ENCODE assay signal across 1 cellular context in the genomic region with DNA sequence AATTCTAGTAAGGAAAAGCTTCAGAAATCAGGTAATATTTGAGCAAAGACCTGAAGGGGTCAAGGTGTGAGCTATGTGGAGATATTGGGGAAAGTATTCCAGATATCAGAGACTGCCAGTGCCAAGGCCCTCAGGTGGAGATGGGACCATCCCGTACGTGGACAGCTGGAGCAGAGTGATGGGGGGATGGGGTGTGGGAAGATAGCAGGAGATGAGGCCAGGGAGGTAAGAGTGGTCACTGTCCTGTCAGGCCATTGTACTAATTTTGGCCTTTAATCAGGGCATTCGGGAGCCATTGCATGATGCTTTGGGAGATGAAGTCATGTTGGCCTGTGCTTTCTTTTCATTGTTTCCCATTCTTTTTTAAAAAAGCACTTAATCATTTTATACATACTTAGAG.
TF ChIP-seq lines count a peak whose summit lies in the region.

No MANE protein-coding gene starts in this region.

TF ChIP-seq in H1, 55 proteins besides CTCF, POLR2A, EP300 and RAD21:
- TF ChIP-seq GABPA (IDR thresholded peaks at IDR 0.05; ENCODE audit: borderline replicate concordance, insufficient read depth, low read length): no peak
- no peak for TF ChIP-seq SUZ12 (IDR thresholded peaks at IDR 0.05; ENCODE audit: low read length)
- TF ChIP-seq TCF12 (IDR thresholded peaks at IDR 0.05; ENCODE audit: low read depth, low read length): no peak
- TF ChIP-seq, protein P1, sequence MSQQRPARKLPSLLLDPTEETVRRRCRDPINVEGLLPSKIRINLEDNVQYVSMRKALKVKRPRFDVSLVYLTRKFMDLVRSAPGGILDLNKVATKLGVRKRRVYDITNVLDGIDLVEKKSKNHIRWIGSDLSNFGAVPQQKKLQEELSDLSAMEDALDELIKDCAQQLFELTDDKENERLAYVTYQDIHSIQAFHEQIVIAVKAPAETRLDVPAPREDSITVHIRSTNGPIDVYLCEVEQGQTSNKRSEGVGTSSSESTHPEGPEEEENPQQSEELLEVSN (IDR thresholded peaks at IDR 0.05): no peak
- no peak for TF ChIP-seq SIN3A (conservative IDR thresholded peaks at IDR 0.05 in 1 of 2, IDR thresholded peaks at IDR 0.05 in 1 of 2; ENCODE audit: low read depth in 1 of 2, low read length in 2 of 2)
- TF ChIP-seq TEAD4 (IDR thresholded peaks at IDR 0.05; ENCODE audit: low read depth, low read length): no peak
- no peak for TF ChIP-seq KDM4A (IDR thresholded peaks at IDR 0.05; ENCODE audit: low read depth, low read length, severe bottlenecking)
- no peak for TF ChIP-seq SIX5 (IDR thresholded peaks at IDR 0.05; ENCODE audit: low read depth, low read length)
- TF ChIP-seq ZNF274 (IDR thresholded peaks at IDR 0.05; ENCODE audit: borderline replicate concordance, extremely low read depth, low read length): no peak
- TF ChIP-seq CHD1 (IDR thresholded peaks at IDR 0.05; ENCODE audit: low read depth, low read length): no peak
- no peak for TF ChIP-seq HDAC6 (IDR thresholded peaks at IDR 0.05; ENCODE audit: low read depth, low read length)
- no peak for TF ChIP-seq PHF8 (conservative IDR thresholded peaks at IDR 0.05; ENCODE audit: low read depth, low read length)
- no peak for TF ChIP-seq ASH2L (IDR thresholded peaks at IDR 0.05; ENCODE audit: low read length)
- TF ChIP-seq JUND (IDR thresholded peaks at IDR 0.05; ENCODE audit: low read length): no peak
- TF ChIP-seq SAP30 (IDR thresholded peaks at IDR 0.05; ENCODE audit: insufficient read depth, insufficient replicate concordance, low read length): no peak
- TF ChIP-seq KDM1A (IDR thresholded peaks at IDR 0.05; ENCODE audit: borderline replicate concordance, low read length): no peak
- no peak for TF ChIP-seq RFX5 (IDR thresholded peaks at IDR 0.05; ENCODE audit: borderline replicate concordance, low read depth, low read length)
- TF ChIP-seq MAFK (IDR thresholded peaks at IDR 0.05; ENCODE audit: low read depth, low read length): no peak
